ENCODE assay signal across 12 cellular contexts in the genomic region with DNA sequence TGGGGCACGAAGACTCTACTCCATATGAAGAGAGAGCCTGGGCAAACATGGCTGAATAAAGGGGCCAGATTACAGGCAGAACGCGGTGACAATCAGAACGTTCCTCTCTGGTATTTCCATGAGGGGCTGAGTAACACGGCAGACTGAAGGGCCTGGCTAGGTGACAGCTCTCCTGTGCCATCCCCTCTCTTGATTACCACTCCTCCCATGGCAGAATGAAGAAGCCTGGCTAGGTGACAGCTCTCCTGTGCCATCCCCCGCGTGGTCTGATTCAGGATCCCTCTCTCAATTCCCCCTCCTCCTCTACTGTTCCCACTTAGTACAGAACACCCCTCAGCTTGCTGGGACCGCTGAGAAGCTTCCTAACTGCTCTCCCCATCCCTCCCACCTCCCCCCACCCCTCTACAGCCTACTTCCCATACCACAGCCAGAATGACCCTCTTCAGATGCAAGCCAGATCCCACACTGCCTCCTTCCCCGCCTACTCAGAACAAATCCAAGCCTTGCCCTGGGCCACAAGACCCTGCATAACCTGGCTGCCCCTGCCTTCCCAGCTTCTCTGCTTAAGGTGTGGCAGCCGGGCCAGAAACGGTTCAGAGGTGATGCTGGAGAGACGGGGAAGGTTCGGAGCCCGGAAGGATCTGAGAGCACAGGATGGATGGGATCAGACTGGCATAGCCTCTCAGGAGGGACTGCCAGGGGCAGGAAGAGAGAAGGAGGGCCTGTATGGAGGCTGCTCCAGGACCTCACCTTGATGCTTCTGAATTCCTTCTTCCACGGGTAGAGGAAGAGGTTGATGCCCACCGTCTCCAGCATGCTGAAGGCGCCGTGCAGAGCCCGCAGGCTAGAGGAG.
"Had no signal": no experiment of that assay in that cellular context is flagged by ENCODE, and none has a peak within 500 bp of the region (broad histone marks: within the 10 kb centered on the region; RNA-seq: fewer than 3 reads in every experiment).

No MANE protein-coding gene starts in this region.

- H3K27me3 ChIP-seq: ascending aorta, colonic mucosa, esophagus squamous epithelium, tibial artery, vagina had no signal

- ATAC-seq: activated T-helper 17 cell treated with anti-CD3 and anti-CD28 coated beads, Interleukin-2, amount 50 U/mL, for 72 hours; lower lobe of right lung; stimulated activated naive B cell treated with anti-CD40 and anti-IgM and Interleukin-4, amounts not matched to agents 10 μg/mL and 1 μg/mL and 100 μg/mL, for 72 hours had no signal

- DNase-seq: activated naive CD4-positive, alpha-beta T cell treated with Interleukin-2 at 50 U/mL for 16 hours; colonic mucosa; effector CD4-positive, alpha-beta T cell; esophagus squamous epithelium; immature natural killer cell; lower lobe of right lung; stimulated activated naive B cell treated with anti-CD40 and anti-IgM and Interleukin-4, amounts not matched to agents 10 μg/mL and 1 μg/mL and 100 μg/mL, for 72 hours; SW 1271 had no signal

- H3K9me3 ChIP-seq: ascending aorta, colonic mucosa, esophagus squamous epithelium, lower lobe of right lung, tibial artery, vagina had no signal

- H3K27ac ChIP-seq: ascending aorta, esophagus squamous epithelium, lower lobe of right lung, tibial artery, vagina had no signal

- H3K4me1 ChIP-seq: ascending aorta had no signal

- H3K4me3 ChIP-seq: ascending aorta, colonic mucosa, esophagus squamous epithelium, lower lobe of right lung, tibial artery, vagina had no signal
